In the genomic region with DNA sequence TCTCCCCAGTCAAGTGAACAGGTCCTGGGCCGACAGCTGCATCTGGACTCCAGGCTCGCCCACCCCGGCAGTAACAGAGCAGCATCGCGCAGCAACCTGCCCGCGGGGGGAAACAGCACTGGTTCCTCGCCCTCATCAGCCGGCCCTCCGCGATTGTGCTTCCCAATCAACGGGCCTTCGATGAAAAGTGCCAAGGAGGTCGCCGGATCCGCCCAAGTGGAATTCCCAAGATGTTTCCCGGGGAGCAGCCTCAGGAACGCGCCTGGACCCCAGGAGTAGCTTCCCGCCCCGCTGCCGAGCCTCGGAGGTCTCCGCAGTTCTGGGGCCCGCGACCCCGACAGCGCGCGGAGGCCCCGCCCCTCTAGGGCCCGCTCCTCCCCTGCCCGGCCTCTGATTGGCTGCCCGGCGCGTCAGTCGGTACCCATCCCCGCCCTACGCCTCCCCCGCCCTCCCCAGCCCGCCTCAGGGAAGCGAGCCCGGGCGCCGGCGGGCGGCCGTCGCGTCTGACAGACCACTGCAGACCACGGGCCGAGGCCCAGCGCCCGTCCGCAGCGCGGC, we compare ENCODE assay signal across 8 cellular contexts. TPM values are rescaled to one million over a fixed set of nuclear protein-coding genes. Genes with fewer than 3 reads are reported as not detected.
DNase-seq lines count a peak whose midpoint lies in the region; ATAC-seq and TF ChIP-seq lines count a peak whose summit lies in the region.

A gene (plus strand): TSS at position 460 of the 558 bp plus-strand sequence. CDS start 103 bp downstream, outside the sequence.

- H3K27me3 Mint-ChIP-seq in GM23338 (ENCODE audit: insufficient read depth, low read depth, poor library complexity), result peaks cover 12% of the 10 kb centered on the region
- H3K27me3 Mint-ChIP-seq in neural progenitor cell (ENCODE audit: insufficient read depth, low read depth), result peaks cover 21% of the 10 kb centered on the region

- no peaks in the 10 kb centered on the region for H3K9me2 ChIP-seq in GM23338 (ENCODE audit: insufficient read depth)

- H2AFZ ChIP-seq in DND-41 (ENCODE audit: low read depth, low read length) (peak within 1 kb of the TSS; percentile 3; the same call in 1 of the 2 replicates), GM23338 (peak within 1 kb of the TSS; percentile 98), neural progenitor cell (replicated peaks) (peak within 1 kb of the TSS; percentile 98)

- peak; percentile 98 for ATAC-seq in DND-41 (ENCODE audit: insufficient read depth, low read depth)
- peak; percentile 82 for ATAC-seq in GM23338

- H3K36me3 Mint-ChIP-seq in GM23338 (ENCODE audit: low read depth) (peaks cover 10% of the 10 kb centered on the region; the same call in 2 of the 3 replicates), neural progenitor cell (no peaks in the 10 kb centered on the region)

- peak within 1 kb of the TSS; percentile 55 for H3K4me2 ChIP-seq in DND-41 (ENCODE audit: insufficient read depth, low read length)
- H3K4me2 ChIP-seq in GM23338, result peak within 1 kb of the TSS; percentile 88
- peak within 1 kb of the TSS; percentile 96 for H3K4me2 ChIP-seq in neural progenitor cell

- H3K4me3 Mint-ChIP-seq in GM23338 (peak within 1 kb of the TSS; percentile 77), neural progenitor cell (peak within 1 kb of the TSS; percentile 85)

- no peaks in the 10 kb centered on the region for H3F3A ChIP-seq in GM23338 (replicated peaks; ENCODE audit: low read depth)
- peaks cover 6% of the 10 kb centered on the region for H3F3A ChIP-seq in neural progenitor cell (ENCODE audit: low read depth)

- no peak within 1 kb of the TSS for H3K27ac Mint-ChIP-seq in GM23338
- H3K27ac Mint-ChIP-seq in neural progenitor cell, result no peak within 1 kb of the TSS

- no peaks in the 10 kb centered on the region for H3K36me3 ChIP-seq in DND-41 (ENCODE audit: insufficient read depth, low read length)
- H3K36me3 ChIP-seq in GM23338 (ENCODE audit: insufficient read depth), result 0 out of 2 replicates have a peak, but pooled peaks cover 5% of the 10 kb centered on the region
- H3K36me3 ChIP-seq in neural progenitor cell, result no peaks in the 10 kb centered on the region

- H3K4me3 ChIP-seq in DND-41 (ENCODE audit: low read depth in 1 of 2, low read length in 2 of 2) (peak within 1 kb of the TSS in 1 of 2 experiments; percentile 42; a peak in 2 of 4 replicates), GM23338 (peak within 1 kb of the TSS; percentile 88), fibroblast of villous mesenchyme (ENCODE audit: low read depth, low read length) (peak within 1 kb of the TSS; percentile 73), neural progenitor cell (peak within 1 kb of the TSS; percentile 82)

- H3K27ac ChIP-seq in DND-41 (ENCODE audit: low read length) (no peak within 1 kb of the TSS), GM23338 (ENCODE audit: low read depth) (no peak within 1 kb of the TSS), neural progenitor cell (no peak within 1 kb of the TSS)

- H3K4me1 ChIP-seq in DND-41 (ENCODE audit: insufficient read depth, low read length) (peaks cover 12% of the 10 kb centered on the region; the same call in 1 of the 2 replicates), GM23338 (ENCODE audit: insufficient read depth) (peaks cover 14% of the 10 kb centered on the region; the same call in 1 of the 2 replicates), neural progenitor cell (peaks cover 5% of the 10 kb centered on the region)

- H3K27me3 ChIP-seq in DND-41 (ENCODE audit: insufficient read depth, low read length, poor library complexity) (peaks cover 44% of the 10 kb centered on the region), GM23338 (ENCODE audit: insufficient read depth) (peaks cover 37% of the 10 kb centered on the region), neural progenitor cell (peaks cover 52% of the 10 kb centered on the region)

- H3K9ac ChIP-seq in DND-41 (ENCODE audit: low read depth, low read length) (peak within 1 kb of the TSS; percentile 32; the same call in 1 of the 2 replicates), neural progenitor cell (no peak within 1 kb of the TSS)

- H4K20me1 ChIP-seq in DND-41 (ENCODE audit: insufficient read depth, low read length) (no peaks in the 10 kb centered on the region), GM23338 (replicated peaks; ENCODE audit: insufficient read depth) (0 out of 2 replicates have a peak, but pooled peaks cover 2% of the 10 kb centered on the region), neural progenitor cell (ENCODE audit: low read depth) (no peaks in the 10 kb centered on the region)

- peaks cover 11% of the 10 kb centered on the region for H3K9me3 Mint-ChIP-seq in GM23338
- H3K9me3 Mint-ChIP-seq in neural progenitor cell, result peaks cover 5% of the 10 kb centered on the region

- H3K4me1 Mint-ChIP-seq in GM23338 (peaks cover 3% of the 10 kb centered on the region; the same call in 2 of the 3 replicates), neural progenitor cell (peaks cover 7% of the 10 kb centered on the region)

- no peaks in the 10 kb centered on the region for H3K9me3 ChIP-seq in DND-41 (ENCODE audit: insufficient read depth, low read length, severe bottlenecking)
- no peaks in the 10 kb centered on the region for H3K9me3 ChIP-seq in neural progenitor cell (ENCODE audit: low read depth)

- TF ChIP-seq CTCF in DND-41 (IDR thresholded peaks at IDR 0.05; ENCODE audit: borderline replicate concordance, extremely low read depth, low read length, poor library complexity, severe bottlenecking), result no peak
- no peak for TF ChIP-seq CTCF in GM23338 (conservative IDR thresholded peaks at IDR 0.05; ENCODE audit: low read depth in 2 of 2)
- TF ChIP-seq CTCF in fibroblast of villous mesenchyme (IDR thresholded peaks at IDR 0.05; ENCODE audit: insufficient read depth, low read depth, low read length), result no peak
- no peak for TF ChIP-seq CTCF in neural progenitor cell (IDR thresholded peaks at IDR 0.05)

- DNase-seq in DND-41, result peak; percentile 76
- peak; percentile 93 for DNase-seq in GM23338 (ENCODE audit: low spot score)
- DNase-seq in Kasumi-1 (lab: John Stamatoyannopoulos, UW), result peak; percentile 67
- DNase-seq in SHP77 (lab: John Stamatoyannopoulos, UW), result peak; percentile 89 to 95
- DNase-seq in activated T-helper 9 cell treated with anti-CD3 and anti-CD28 coated beads, Interleukin-2, amount 50 U/mL, for 16 hours (ENCODE audit: low read depth), result peak; percentile 82
- peak; percentile 82 for DNase-seq in fibroblast of villous mesenchyme (ENCODE audit: low read depth)
- peak; percentile 96 for DNase-seq in neural progenitor cell (ENCODE audit: low spot score)
- DNase-seq in stromal cell of bone marrow (ENCODE audit: low read depth), result peak; percentile 33

- no peaks in the 10 kb centered on the region for H3K79me2 ChIP-seq in DND-41 (ENCODE audit: insufficient read depth, low read length)
- H3K79me2 ChIP-seq in GM23338 (replicated peaks; ENCODE audit: insufficient read depth), result no peaks in the 10 kb centered on the region; the same call in 1 of the 2 replicates
- no peaks in the 10 kb centered on the region for H3K79me2 ChIP-seq in neural progenitor cell (ENCODE audit: low read depth)

TF ChIP-seq in GM23338, 12 proteins besides CTCF, POLR2A, EP300 and RAD21 (continues in another document):
- TF ChIP-seq ZNF114 (CRISPR knock-in tag; IDR thresholded peaks at IDR 0.05) (no peak), POLR2AphosphoS5 (IDR thresholded peaks at IDR 0.05; ENCODE audit: low read depth) (peak; percentile 75), JUNB (IDR thresholded peaks at IDR 0.05; ENCODE audit: unreplicated experiment) (no peak), EZH2 (IDR thresholded peaks at IDR 0.05; ENCODE audit: low read depth, unreplicated experiment) (no peak), ZNF331 (CRISPR knock-in tag; IDR thresholded peaks at IDR 0.05; ENCODE audit: low read depth) (no peak), EZH2phosphoT487 (IDR thresholded peaks at IDR 0.05; ENCODE audit: unreplicated experiment) (no peak), CREB1 (CRISPR knock-in tag; IDR thresholded peaks at IDR 0.05; ENCODE audit: low read depth) (peak; percentile 44; the same call in 1 of the 2 replicates)
- TF ChIP-seq, protein P1, sequence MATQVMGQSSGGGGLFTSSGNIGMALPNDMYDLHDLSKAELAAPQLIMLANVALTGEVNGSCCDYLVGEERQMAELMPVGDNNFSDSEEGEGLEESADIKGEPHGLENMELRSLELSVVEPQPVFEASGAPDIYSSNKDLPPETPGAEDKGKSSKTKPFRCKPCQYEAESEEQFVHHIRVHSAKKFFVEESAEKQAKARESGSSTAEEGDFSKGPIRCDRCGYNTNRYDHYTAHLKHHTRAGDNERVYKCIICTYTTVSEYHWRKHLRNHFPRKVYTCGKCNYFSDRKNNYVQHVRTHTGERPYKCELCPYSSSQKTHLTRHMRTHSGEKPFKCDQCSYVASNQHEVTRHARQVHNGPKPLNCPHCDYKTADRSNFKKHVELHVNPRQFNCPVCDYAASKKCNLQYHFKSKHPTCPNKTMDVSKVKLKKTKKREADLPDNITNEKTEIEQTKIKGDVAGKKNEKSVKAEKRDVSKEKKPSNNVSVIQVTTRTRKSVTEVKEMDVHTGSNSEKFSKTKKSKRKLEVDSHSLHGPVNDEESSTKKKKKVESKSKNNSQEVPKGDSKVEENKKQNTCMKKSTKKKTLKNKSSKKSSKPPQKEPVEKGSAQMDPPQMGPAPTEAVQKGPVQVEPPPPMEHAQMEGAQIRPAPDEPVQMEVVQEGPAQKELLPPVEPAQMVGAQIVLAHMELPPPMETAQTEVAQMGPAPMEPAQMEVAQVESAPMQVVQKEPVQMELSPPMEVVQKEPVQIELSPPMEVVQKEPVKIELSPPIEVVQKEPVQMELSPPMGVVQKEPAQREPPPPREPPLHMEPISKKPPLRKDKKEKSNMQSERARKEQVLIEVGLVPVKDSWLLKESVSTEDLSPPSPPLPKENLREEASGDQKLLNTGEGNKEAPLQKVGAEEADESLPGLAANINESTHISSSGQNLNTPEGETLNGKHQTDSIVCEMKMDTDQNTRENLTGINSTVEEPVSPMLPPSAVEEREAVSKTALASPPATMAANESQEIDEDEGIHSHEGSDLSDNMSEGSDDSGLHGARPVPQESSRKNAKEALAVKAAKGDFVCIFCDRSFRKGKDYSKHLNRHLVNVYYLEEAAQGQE (IDR thresholded peaks at IDR 0.05; ENCODE audit: unreplicated experiment), result no peak
- TF ChIP-seq, protein P2, sequence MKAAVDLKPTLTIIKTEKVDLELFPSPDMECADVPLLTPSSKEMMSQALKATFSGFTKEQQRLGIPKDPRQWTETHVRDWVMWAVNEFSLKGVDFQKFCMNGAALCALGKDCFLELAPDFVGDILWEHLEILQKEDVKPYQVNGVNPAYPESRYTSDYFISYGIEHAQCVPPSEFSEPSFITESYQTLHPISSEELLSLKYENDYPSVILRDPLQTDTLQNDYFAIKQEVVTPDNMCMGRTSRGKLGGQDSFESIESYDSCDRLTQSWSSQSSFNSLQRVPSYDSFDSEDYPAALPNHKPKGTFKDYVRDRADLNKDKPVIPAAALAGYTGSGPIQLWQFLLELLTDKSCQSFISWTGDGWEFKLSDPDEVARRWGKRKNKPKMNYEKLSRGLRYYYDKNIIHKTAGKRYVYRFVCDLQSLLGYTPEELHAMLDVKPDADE (IDR thresholded peaks at IDR 0.05), result no peak

RNA-seq across cellular contexts. Expression of the gene that starts here (rescaled TPM):
- 7.2 and 7.6 TPM in 2 replicates for total RNA-seq in GM23338 (2014; rRNA removed; shearing (Covaris generic))
- 6.3 and 7.8 TPM in 2 replicates for polyA plus RNA-seq in GM23338 (2016; fragmentation: Nextera tagmentation; extraction: Ambion mirVana)
- total RNA-seq in fibroblast of villous mesenchyme (19.6 and 23.7 TPM in 2 replicates), neural progenitor cell (ENCODE audit: low replicate concordance) (4.9 and 10.6 TPM in 2 replicates)

Comparison
In these comparisons a context has a peak if more than half of its experiments do, and no peak if none do; other contexts are left out.
1. DNase-seq: peak in every context shown above with its lines; median percentile 96 in neural progenitor cell; 93 in GM23338; 92 in SHP77; 82 in activated T-helper 9 cell treated with anti-CD3 and anti-CD28 coated beads, Interleukin-2, amount 50 U/mL, for 16 hours; 82 in fibroblast of villous mesenchyme; 76 in DND-41; 67 in Kasumi-1; 33 in stromal cell of bone marrow.
2. H2AFZ ChIP-seq: peak in every context shown above with its lines; median percentile 98 in GM23338; 98 in neural progenitor cell; 3 in DND-41.